9 cellular contexts compared by ENCODE assay signal in the genomic region with DNA sequence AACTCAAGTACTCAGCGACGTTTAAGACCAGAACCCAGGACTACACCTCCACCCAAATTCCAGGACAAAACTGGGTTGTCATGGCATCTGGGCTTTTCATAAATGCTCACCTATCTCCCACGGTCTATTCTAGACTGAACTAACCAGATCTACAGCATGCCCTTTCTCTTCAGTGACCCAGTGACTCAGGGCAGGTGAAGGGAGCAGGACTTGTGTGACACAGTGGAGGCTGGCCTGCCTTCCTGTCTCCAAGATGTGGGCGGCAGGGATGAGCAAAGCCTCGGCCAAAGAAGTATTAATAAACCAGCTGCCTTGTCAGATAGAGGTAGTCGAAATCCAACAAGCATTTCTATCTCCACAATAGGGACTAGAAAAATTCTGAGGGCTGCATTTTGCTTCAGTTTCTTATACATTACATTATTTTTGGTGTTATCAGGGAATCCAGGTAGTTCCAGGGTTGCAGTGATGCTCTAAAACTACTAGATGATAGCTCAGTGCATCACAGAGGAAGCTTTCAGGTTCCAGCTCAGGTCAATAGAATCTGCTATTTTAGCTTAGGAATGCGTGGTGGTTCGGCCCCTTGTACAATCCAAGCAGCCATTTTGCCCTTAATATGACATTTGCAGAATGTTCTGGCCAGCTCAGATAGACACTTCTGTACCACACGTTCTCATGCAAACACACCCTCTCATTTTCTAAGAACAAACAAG. TPM values are rescaled to one million over a fixed set of nuclear protein-coding genes. Genes with fewer than 3 reads are reported as not detected.
DNase-seq lines count a peak whose midpoint lies in the region; ATAC-seq and TF ChIP-seq lines count a peak whose summit lies in the region.
"Had no signal": no experiment of that assay in that cellular context is flagged by ENCODE, and none has a peak within 500 bp of the region (broad histone marks: within the 10 kb centered on the region; RNA-seq: fewer than 3 reads in every experiment).

No MANE protein-coding gene starts in this region.

- H3K4ac ChIP-seq in mesenchymal stem cell (ENCODE audit: low read depth in 1 of 2, low read length in 2 of 2) = peak overlapping the region; percentile 57 to 65

- H3K4me3 ChIP-seq in BLaER1 (peak overlapping the region; percentile 99), ascending aorta (no peak overlapping the region), mesenchymal stem cell (ENCODE audit: insufficient read depth in 1 of 2, low read depth in 1 of 2, low read length in 2 of 2) (no peak overlapping the region)

- DNase-seq in HFFc6 (no peak), ascending aorta (ENCODE audit: low spot score in 2 of 2) (no peak), mesenchymal stem cell (no peak), NCI-H1436 treated with DMSO at 0.1 percent for 48 hours (lab: John Stamatoyannopoulos, UW) (no peak)
- DNase-seq in stimulated activated CD4-positive, alpha-beta T cell treated with anti-CD3 and anti-CD28 coated beads, Interleukin-4, amount 100 ng/mL, for 4 hours = no peak
- DNase-seq: activated T-cell treated with anti-CD3 and anti-CD28 coated beads, Interleukin-2, amount 50 U/mL, for 4 hours had no signal

- H3K27ac ChIP-seq in BLaER1 = peak overlapping the region; percentile 98
- peak overlapping the region; percentile 53 to 60 for H3K27ac ChIP-seq in ascending aorta
- H3K27ac ChIP-seq in mesenchymal stem cell (ENCODE audit: low read length, poor library complexity, severe bottlenecking) = no peak overlapping the region

- H3K18ac ChIP-seq in mesenchymal stem cell (ENCODE audit: low read depth in 1 of 2, low read length in 2 of 2) = no peak overlapping the region

- intact Hi-C loops in ascending aorta (cut with DNase I) = loop anchor here (5.0 to 10.0 kb wide), 4 partner anchors 206 to 1267 kb away; partner anchors contain the start of genes ATG2B, GSKIP, PAPOLA and VRK1

- H3K4me3 Mint-ChIP-seq in HFFc6 = peak overlapping the region; percentile 91
- H3K4me3 Mint-ChIP-seq: activated T-cell treated with anti-CD3 and anti-CD28 coated beads, Interleukin-2, amount 50 U/mL, for 4 hours had no signal

- H2BK15ac ChIP-seq in mesenchymal stem cell (ENCODE audit: low read depth, poor library complexity, severe bottlenecking) = no peak overlapping the region

- H3K9me3 ChIP-seq in BLaER1 (no peaks in the 10 kb centered on the region), ascending aorta (no peaks in the 10 kb centered on the region), mesenchymal stem cell (ENCODE audit: control insufficient read depth, low read length) (no peaks in the 10 kb centered on the region)

- peak overlapping the region; percentile 71 for H2BK120ac ChIP-seq in mesenchymal stem cell (ENCODE audit: low read depth, low read length)

- H4K91ac ChIP-seq in mesenchymal stem cell (ENCODE audit: low read length) = peak overlapping the region; percentile 96

- H3K79me1 ChIP-seq in mesenchymal stem cell (replicated peaks; ENCODE audit: low read length, poor library complexity, severe bottlenecking) = peaks cover 17% of the 10 kb centered on the region

- H3K27ac Mint-ChIP-seq in HFFc6 = peak overlapping the region; percentile 77

- H3K4me1 Mint-ChIP-seq in HFFc6 (ENCODE audit: low read depth) = peaks cover 78% of the 10 kb centered on the region

- H2BK5ac ChIP-seq in mesenchymal stem cell (ENCODE audit: low read depth, low read length, poor library complexity, severe bottlenecking) = no peak overlapping the region

- H3K9me3 Mint-ChIP-seq in HFFc6 = no peaks in the 10 kb centered on the region
- H3K9me3 Mint-ChIP-seq: activated T-cell treated with anti-CD3 and anti-CD28 coated beads, Interleukin-2, amount 50 U/mL, for 4 hours had no signal

- H2AK5ac ChIP-seq in mesenchymal stem cell (ENCODE audit: low read length, severe bottlenecking) = no peak overlapping the region

- H3K27me3 Mint-ChIP-seq in HFFc6 (ENCODE audit: insufficient read depth) = peaks cover 2% of the 10 kb centered on the region; the same call in 1 of the 2 replicates

- H2AFZ ChIP-seq in mesenchymal stem cell (ENCODE audit: low read depth, low read length) = no peak overlapping the region

- peaks cover 59% of the 10 kb centered on the region for H3K4me1 ChIP-seq in BLaER1
- peaks cover 25 to 53% of the 10 kb centered on the region in 2 donors for H3K4me1 ChIP-seq in ascending aorta
- H3K4me1 ChIP-seq in mesenchymal stem cell (ENCODE audit: control insufficient read depth, insufficient read depth, low read depth, low read length) = peaks cover 7% of the 10 kb centered on the region

- H3K9ac ChIP-seq in BLaER1 (peak overlapping the region; percentile 95), mesenchymal stem cell (ENCODE audit: low read length) (peak overlapping the region; percentile 94)

- H3K27me3 ChIP-seq in BLaER1 (no peaks in the 10 kb centered on the region), ascending aorta (no peaks in the 10 kb centered on the region), mesenchymal stem cell (ENCODE audit: control insufficient read depth in 1 of 2, insufficient read depth in 1 of 2, low read length in 2 of 2) (no peaks in the 10 kb centered on the region)

- H3K36me3 Mint-ChIP-seq in HFFc6 (ENCODE audit: low read depth) = peaks cover 10% of the 10 kb centered on the region

- H2BK12ac ChIP-seq in mesenchymal stem cell (ENCODE audit: low read length in 2 of 2) = peak overlapping the region; percentile 69 to 90

- peak overlapping the region; percentile 59 for H4K8ac ChIP-seq in mesenchymal stem cell (ENCODE audit: low read length)

- TF ChIP-seq CTCF in HFFc6 (IDR thresholded peaks at IDR 0.05) (no peak), ascending aorta (IDR thresholded peaks at IDR 0.05) (no peak)

- peaks cover 8% of the 10 kb centered on the region for H4K20me1 ChIP-seq in BLaER1

- ATAC-seq in HG03460 (IDR thresholded peaks at IDR 0.05; ENCODE audit: unreplicated experiment) = no peak
- no peak for ATAC-seq in HG03439 (IDR thresholded peaks at IDR 0.05; ENCODE audit: unreplicated experiment)
- ATAC-seq: activated T-cell treated with anti-CD3 and anti-CD28 coated beads, Interleukin-2, amount 50 U/mL, for 4 hours had no signal

- 89% methylated on average over 7 of the region's 9 CpGs for WGBS in mesenchymal stem cell

- H3K36me3 ChIP-seq in BLaER1 (peaks cover 8% of the 10 kb centered on the region; the same call in 1 of the 2 replicates), ascending aorta (no peaks in the 10 kb centered on the region), mesenchymal stem cell (ENCODE audit: control insufficient read depth in 1 of 2, insufficient read depth in 2 of 2, low read depth in 1 of 2, low read length in 2 of 2) (peaks cover 2 to 5% of the 10 kb centered on the region in 2 experiments)

- no peak overlapping the region for H3K23ac ChIP-seq in mesenchymal stem cell (ENCODE audit: low read length in 2 of 2)

- no peak overlapping the region for H3K14ac ChIP-seq in mesenchymal stem cell (ENCODE audit: low read length in 2 of 2)

- H3K4me2 ChIP-seq in BLaER1 = peak overlapping the region; percentile 96
- no peak overlapping the region for H3K4me2 ChIP-seq in mesenchymal stem cell (ENCODE audit: low read length, poor library complexity, severe bottlenecking)

RNA-seq across cellular contexts. Expression of gene GLRX5, which starts 4.2 kb away (rescaled TPM):
- total RNA-seq in HFFc6 (2021; fragmentation: NEBNext Ultra II Directional; extraction: Animal tissue kit (Norgen Biotek cat#: 25700)) = 10 to 100 TPM; 38.7 to 47.2 (median 43.8) TPM
- total RNA-seq in ascending aorta = 24.6 TPM
- polyA plus RNA-seq in mesenchymal stem cell (2013, experiment 1 of 2) = 52.4 TPM
- polyA plus RNA-seq in mesenchymal stem cell (2013, experiment 2 of 2) = 54.4 TPM

RNA-seq across cellular contexts. Expression of gene SYNE3, which starts 14.2 kb away (rescaled TPM):
- total RNA-seq in HFFc6 (2021; fragmentation: NEBNext Ultra II Directional; extraction: Animal tissue kit (Norgen Biotek cat#: 25700)) = 10 to 100 TPM; 14.8 to 20.4 (median 16.3) TPM
- total RNA-seq in ascending aorta = 84.1 TPM
- polyA plus RNA-seq in mesenchymal stem cell (2013, experiment 1 of 2) = 4.1 TPM
- polyA plus RNA-seq in mesenchymal stem cell (2013, experiment 2 of 2) = 3.9 TPM
